ENCODE assay signal across 1 cellular context in the genomic region with DNA sequence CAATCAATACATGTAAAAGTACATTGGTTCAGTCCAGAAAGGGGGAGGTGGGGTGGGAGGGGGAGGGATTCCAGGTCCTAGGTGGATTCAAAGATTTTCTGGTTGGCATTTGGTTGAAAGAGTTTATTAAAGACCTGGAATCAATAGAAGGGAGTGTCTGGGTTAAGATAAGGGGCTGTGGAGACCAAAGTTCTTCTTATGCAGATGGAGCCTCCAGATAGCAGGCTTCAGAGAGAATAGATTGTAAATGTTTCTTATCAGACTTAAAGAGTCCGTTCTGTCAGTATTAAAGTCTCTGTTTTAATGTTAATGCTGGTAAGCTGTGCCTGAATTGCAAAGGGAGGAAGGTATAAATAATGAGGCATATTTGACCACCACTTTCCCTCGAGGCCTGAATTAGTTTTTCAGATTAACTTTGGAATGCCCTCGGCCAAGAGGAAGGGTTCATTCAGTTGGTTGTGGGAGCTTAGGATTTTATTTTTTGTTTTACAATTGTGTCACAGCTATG.
TF ChIP-seq lines count a peak whose summit lies in the region.

No MANE protein-coding gene starts in this region.

TF ChIP-seq in HepG2, 621 proteins besides CTCF, POLR2A, EP300 and RAD21 (continued from another document):
- TF ChIP-seq, protein P1, sequence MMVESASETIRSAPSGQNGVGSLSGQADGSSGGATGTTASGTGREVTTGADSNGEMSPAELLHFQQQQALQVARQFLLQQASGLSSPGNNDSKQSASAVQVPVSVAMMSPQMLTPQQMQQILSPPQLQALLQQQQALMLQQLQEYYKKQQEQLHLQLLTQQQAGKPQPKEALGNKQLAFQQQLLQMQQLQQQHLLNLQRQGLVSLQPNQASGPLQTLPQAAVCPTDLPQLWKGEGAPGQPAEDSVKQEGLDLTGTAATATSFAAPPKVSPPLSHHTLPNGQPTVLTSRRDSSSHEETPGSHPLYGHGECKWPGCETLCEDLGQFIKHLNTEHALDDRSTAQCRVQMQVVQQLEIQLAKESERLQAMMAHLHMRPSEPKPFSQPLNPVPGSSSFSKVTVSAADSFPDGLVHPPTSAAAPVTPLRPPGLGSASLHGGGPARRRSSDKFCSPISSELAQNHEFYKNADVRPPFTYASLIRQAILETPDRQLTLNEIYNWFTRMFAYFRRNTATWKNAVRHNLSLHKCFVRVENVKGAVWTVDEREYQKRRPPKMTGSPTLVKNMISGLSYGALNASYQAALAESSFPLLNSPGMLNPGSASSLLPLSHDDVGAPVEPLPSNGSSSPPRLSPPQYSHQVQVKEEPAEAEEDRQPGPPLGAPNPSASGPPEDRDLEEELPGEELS (CRISPR knock-in tag; IDR thresholded peaks at IDR 0.05) = 0 out of 2 replicates have a peak, but pooled peaks have one; percentile 27
- TF ChIP-seq ZNF724P (CRISPR knock-in tag; IDR thresholded peaks at IDR 0.05; ENCODE audit: borderline replicate concordance) (no peak), FOXK2 (IDR thresholded peaks at IDR 0.05) (no peak), PCBP1 (IDR thresholded peaks at IDR 0.05; ENCODE audit: borderline replicate concordance, low read depth, low read length) (no peak), MED13 (CRISPR knock-in tag; IDR thresholded peaks at IDR 0.05) (no peak), SOX6 (IDR thresholded peaks at IDR 0.05) (no peak), SOX6 (CRISPR knock-in tag; IDR thresholded peaks at IDR 0.05) (0 out of 2 replicates have a peak, but pooled peaks have one; percentile 24), PITX1 (CRISPR knock-in tag; IDR thresholded peaks at IDR 0.05) (no peak), KLF13 (CRISPR knock-in tag; IDR thresholded peaks at IDR 0.05) (no peak), ZNF782 (CRISPR knock-in tag; IDR thresholded peaks at IDR 0.05; ENCODE audit: borderline replicate concordance) (no peak), ZNF326 (CRISPR knock-in tag; IDR thresholded peaks at IDR 0.05; ENCODE audit: borderline replicate concordance) (no peak), GATA4 (IDR thresholded peaks at IDR 0.05; ENCODE audit: borderline replicate concordance, low read depth) (no peak), NPAS2 (CRISPR knock-in tag; IDR thresholded peaks at IDR 0.05; ENCODE audit: borderline replicate concordance) (no peak), ZNF550 (CRISPR knock-in tag; IDR thresholded peaks at IDR 0.05; ENCODE audit: borderline replicate concordance) (no peak), ZSCAN22 (CRISPR knock-in tag; IDR thresholded peaks at IDR 0.05) (no peak), ZNF274 (CRISPR knock-in tag; IDR thresholded peaks at IDR 0.05) (no peak), ZNF136 (CRISPR knock-in tag; IDR thresholded peaks at IDR 0.05; ENCODE audit: low read depth) (no peak), HNF4A (CRISPR knock-in tag; IDR thresholded peaks at IDR 0.05) (peak; percentile 69), RORA (CRISPR knock-in tag; IDR thresholded peaks at IDR 0.05) (no peak), TARDBP (CRISPR knock-in tag; IDR thresholded peaks at IDR 0.05) (no peak), ZNF251 (CRISPR knock-in tag; IDR thresholded peaks at IDR 0.05) (no peak), DNMT1 (CRISPR knock-in tag; IDR thresholded peaks at IDR 0.05) (no peak), KDM4B (CRISPR knock-in tag; IDR thresholded peaks at IDR 0.05) (no peak), ZNF264 (CRISPR knock-in tag; IDR thresholded peaks at IDR 0.05) (no peak), ZNF382 (CRISPR knock-in tag; IDR thresholded peaks at IDR 0.05; ENCODE audit: borderline replicate concordance) (no peak), CBX2 (IDR thresholded peaks at IDR 0.05; ENCODE audit: low read depth, low read length) (no peak), CBX2 (CRISPR knock-in tag; IDR thresholded peaks at IDR 0.05; ENCODE audit: low read depth) (no peak), ZNF567 (CRISPR knock-in tag; IDR thresholded peaks at IDR 0.05; ENCODE audit: borderline replicate concordance) (no peak), ONECUT2 (CRISPR knock-in tag; IDR thresholded peaks at IDR 0.05) (peak; percentile 87)
- TF ChIP-seq, protein P2, sequence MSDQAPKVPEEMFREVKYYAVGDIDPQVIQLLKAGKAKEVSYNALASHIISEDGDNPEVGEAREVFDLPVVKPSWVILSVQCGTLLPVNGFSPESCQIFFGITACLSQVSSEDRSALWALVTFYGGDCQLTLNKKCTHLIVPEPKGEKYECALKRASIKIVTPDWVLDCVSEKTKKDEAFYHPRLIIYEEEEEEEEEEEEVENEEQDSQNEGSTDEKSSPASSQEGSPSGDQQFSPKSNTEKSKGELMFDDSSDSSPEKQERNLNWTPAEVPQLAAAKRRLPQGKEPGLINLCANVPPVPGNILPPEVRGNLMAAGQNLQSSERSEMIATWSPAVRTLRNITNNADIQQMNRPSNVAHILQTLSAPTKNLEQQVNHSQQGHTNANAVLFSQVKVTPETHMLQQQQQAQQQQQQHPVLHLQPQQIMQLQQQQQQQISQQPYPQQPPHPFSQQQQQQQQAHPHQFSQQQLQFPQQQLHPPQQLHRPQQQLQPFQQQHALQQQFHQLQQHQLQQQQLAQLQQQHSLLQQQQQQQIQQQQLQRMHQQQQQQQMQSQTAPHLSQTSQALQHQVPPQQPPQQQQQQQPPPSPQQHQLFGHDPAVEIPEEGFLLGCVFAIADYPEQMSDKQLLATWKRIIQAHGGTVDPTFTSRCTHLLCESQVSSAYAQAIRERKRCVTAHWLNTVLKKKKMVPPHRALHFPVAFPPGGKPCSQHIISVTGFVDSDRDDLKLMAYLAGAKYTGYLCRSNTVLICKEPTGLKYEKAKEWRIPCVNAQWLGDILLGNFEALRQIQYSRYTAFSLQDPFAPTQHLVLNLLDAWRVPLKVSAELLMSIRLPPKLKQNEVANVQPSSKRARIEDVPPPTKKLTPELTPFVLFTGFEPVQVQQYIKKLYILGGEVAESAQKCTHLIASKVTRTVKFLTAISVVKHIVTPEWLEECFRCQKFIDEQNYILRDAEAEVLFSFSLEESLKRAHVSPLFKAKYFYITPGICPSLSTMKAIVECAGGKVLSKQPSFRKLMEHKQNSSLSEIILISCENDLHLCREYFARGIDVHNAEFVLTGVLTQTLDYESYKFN (CRISPR knock-in tag; conservative IDR thresholded peaks at IDR 0.05) = peak; percentile 55; the same call in 1 of the 2 replicates
- TF ChIP-seq, protein P3, sequence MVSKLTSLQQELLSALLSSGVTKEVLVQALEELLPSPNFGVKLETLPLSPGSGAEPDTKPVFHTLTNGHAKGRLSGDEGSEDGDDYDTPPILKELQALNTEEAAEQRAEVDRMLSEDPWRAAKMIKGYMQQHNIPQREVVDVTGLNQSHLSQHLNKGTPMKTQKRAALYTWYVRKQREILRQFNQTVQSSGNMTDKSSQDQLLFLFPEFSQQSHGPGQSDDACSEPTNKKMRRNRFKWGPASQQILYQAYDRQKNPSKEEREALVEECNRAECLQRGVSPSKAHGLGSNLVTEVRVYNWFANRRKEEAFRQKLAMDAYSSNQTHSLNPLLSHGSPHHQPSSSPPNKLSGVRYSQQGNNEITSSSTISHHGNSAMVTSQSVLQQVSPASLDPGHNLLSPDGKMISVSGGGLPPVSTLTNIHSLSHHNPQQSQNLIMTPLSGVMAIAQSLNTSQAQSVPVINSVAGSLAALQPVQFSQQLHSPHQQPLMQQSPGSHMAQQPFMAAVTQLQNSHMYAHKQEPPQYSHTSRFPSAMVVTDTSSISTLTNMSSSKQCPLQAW (CRISPR knock-in tag; IDR thresholded peaks at IDR 0.05) = no peak
